ENCODE assay signal across 9 cellular contexts in genomic region chr16:67672739-67673662, GRCh38. TPM values are rescaled to one million over a fixed set of nuclear protein-coding genes. Genes with fewer than 3 reads are reported as not detected.
A peak's percentile ranks its signal among the peaks of the same experiment; 100 is the strongest.
DNase-seq lines count a peak whose midpoint lies in the region; ATAC-seq and TF ChIP-seq lines count a peak whose summit lies in the region.
"Had no signal": no experiment of that assay in that cellular context is flagged by ENCODE, and none has a peak within 500 bp of the region (broad histone marks: within the 10 kb centered on the region; RNA-seq: fewer than 3 reads in every experiment).

No MANE protein-coding gene starts in this region.

- in situ Hi-C loops in HAP-1 (cut with MboI; ENCODE audit: low sequenced_read_pairs) = loop anchor here (10.0 kb wide), 1 partner anchor 372 kb away; no protein-coding TSS in a partner anchor

- no peaks in the 10 kb centered on the region for H3K9me3 Mint-ChIP-seq in CD4-positive, alpha-beta T cell

- POLR2A ChIA-PET in CD4-positive, alpha-beta T cell (lab: Charles Lee) = no interaction called here
- POLR2A ChIA-PET in RWPE1 (lab: Yijun Ruan, JAX; ENCODE audit: low non-redundant PET) = no interaction called here

- H3K4me1 ChIP-seq in HAP-1 (peaks cover 3% of the 10 kb centered on the region; the same call in 1 of the 2 replicates), ascending aorta (no peaks in the 10 kb centered on the region), left ventricle myocardium inferior (peaks cover 37% of the 10 kb centered on the region), psoas muscle (peaks cover 14% of the 10 kb centered on the region)

- peak; percentile 20 for ATAC-seq in CD4-positive, alpha-beta T cell (ENCODE audit: poor library complexity)
- ATAC-seq in psoas muscle (peak; percentile 49 to 65 (median 55)), GM21367 (IDR thresholded peaks at IDR 0.05; ENCODE audit: unreplicated experiment) (no peak), GM18505 (IDR thresholded peaks at IDR 0.05; ENCODE audit: unreplicated experiment) (no peak)

- no peaks in the 10 kb centered on the region for H3K9me3 ChIP-seq in CD4-positive, alpha-beta T cell (ENCODE audit: control insufficient read depth, low read length)
- H3K9me3 ChIP-seq in HAP-1 (no peaks in the 10 kb centered on the region), ascending aorta (no peaks in the 10 kb centered on the region), left ventricle myocardium inferior (replicated peaks) (no peaks in the 10 kb centered on the region), psoas muscle (no peaks in the 10 kb centered on the region)
- H3K9me3 ChIP-seq: SJSA1 had no signal

- DNase-seq in CD4-positive, alpha-beta T cell = peak in 8 of 10 experiments; percentile 31 to 52 (median 44)
- DNase-seq in HAP-1 (ENCODE audit: low spot score in 2 of 2) (peak; percentile 36 to 85), RWPE1 (ENCODE audit: low spot score) (peak; percentile 64), ascending aorta (ENCODE audit: low spot score in 2 of 2) (peak in 1 of 2 donors; percentile 78), left ventricle myocardium inferior (peak; percentile 65), psoas muscle (peak; percentile 72 to 82)

- H3K4me3 ChIP-seq in HAP-1 (no peak overlapping the region), ascending aorta (no peak overlapping the region), left ventricle myocardium inferior (peak overlapping the region; percentile 23), psoas muscle (no peak overlapping the region)
- H3K4me3 ChIP-seq: SJSA1 had no signal

- H3K27me3 Mint-ChIP-seq in CD4-positive, alpha-beta T cell = no peaks in the 10 kb centered on the region

- H3K36me3 Mint-ChIP-seq in CD4-positive, alpha-beta T cell (ENCODE audit: low read depth) = no peaks in the 10 kb centered on the region

- H3K4me1 Mint-ChIP-seq in CD4-positive, alpha-beta T cell (ENCODE audit: low read depth) = peaks cover 7% of the 10 kb centered on the region

- CTCF ChIA-PET in CD4-positive, alpha-beta T cell (lab: Charles Lee) = interaction anchor here (0.5 to 2.3 kb wide), 12 partner anchors 9 to 368 kb away, joined by 3 to 18 read pairs (median 4); partner anchors contain the start of gene CARMIL2
- CTCF ChIA-PET in RWPE1 (lab: Yijun Ruan, JAX) = interaction anchor here (0.6 to 3.5 kb wide), 17 partner anchors 9 to 521 kb away, joined by 3 to 17 read pairs (median 4); partner anchors contain the start of gene NRN1L

- H3K4me3 Mint-ChIP-seq in CD4-positive, alpha-beta T cell = no peak overlapping the region

- no peak overlapping the region for H3K27ac Mint-ChIP-seq in CD4-positive, alpha-beta T cell

- TF ChIP-seq CTCF in CD4-positive, alpha-beta T cell (IDR thresholded peaks at IDR 0.05) = peak; percentile 64
- TF ChIP-seq CTCF in RWPE1 (conservative IDR thresholded peaks at IDR 0.05; ENCODE audit: low read depth) (peak; percentile 59), ascending aorta (IDR thresholded peaks at IDR 0.05) (peak; percentile 37 to 51 (median 50)), left ventricle myocardium inferior (IDR thresholded peaks at IDR 0.05; ENCODE audit: borderline replicate concordance) (peak; percentile 81), psoas muscle (IDR thresholded peaks at IDR 0.05) (peak; percentile 71)

- whole genome bisulfite sequencing in psoas muscle, 3 donors = 42 to 51% (median 48%) methylated on average over 13 of the region's 13 CpGs

- no peak for TF ChIP-seq POLR2A in GM18505 (IDR thresholded peaks at IDR 0.05; ENCODE audit: borderline replicate concordance, extremely low read depth, insufficient read depth, insufficient read length)

- no peaks in the 10 kb centered on the region for H3K36me3 ChIP-seq in HAP-1 (replicated peaks)
- H3K36me3 ChIP-seq in ascending aorta = peaks cover 0 to 2% of the 10 kb centered on the region in 2 donors
- H3K36me3 ChIP-seq in left ventricle myocardium inferior = no peaks in the 10 kb centered on the region
- peaks cover 0 to 7% of the 10 kb centered on the region in 2 donors for H3K36me3 ChIP-seq in psoas muscle (ENCODE audit: insufficient read depth in 1 of 2, low read depth in 1 of 2)
- H3K36me3 ChIP-seq: SJSA1 had no signal

- H3K27ac ChIP-seq in CD4-positive, alpha-beta T cell (ENCODE audit: low read depth, low read length) = no peak overlapping the region
- peak overlapping the region; percentile 60 for H3K27ac ChIP-seq in RWPE1
- H3K27ac ChIP-seq in ascending aorta = peak overlapping the region; percentile 31 to 82
- peak overlapping the region; percentile 87 for H3K27ac ChIP-seq in left ventricle myocardium inferior (replicated peaks)
- H3K27ac ChIP-seq in psoas muscle = peak overlapping the region; percentile 69
- H3K27ac ChIP-seq: SJSA1 had no signal

- intact Hi-C loops in CD4-positive, alpha-beta T cell (cut with DNase I, micrococcal nuclease) = loop anchor here in 1 of 2 experiments (2.0 kb wide), 1 partner anchor 256 kb away; no protein-coding TSS in a partner anchor
- intact Hi-C loops in ascending aorta (cut with DNase I) (no loop called here), left ventricle myocardium inferior (cut with micrococcal nuclease) (loop anchor here (10.0 kb wide), 1 partner anchor 132 kb away; the partner anchor contains the start of genes RANBP10 and TSNAXIP1), psoas muscle (cut with DNase I) (loop anchor here (2.0 to 10.0 kb wide), 6 partner anchors 44 to 372 kb away; partner anchors contain the start of genes RANBP10 (in 2 of the 2), TSNAXIP1 (in 2 of the 2), DDX28 (in 1 of the 2) and DUS2 (in 1 of the 2))

- no peaks in the 10 kb centered on the region for H3K27me3 ChIP-seq in CD4-positive, alpha-beta T cell (ENCODE audit: control insufficient read depth, insufficient read depth, low read length)
- H3K27me3 ChIP-seq in HAP-1 (ENCODE audit: low read depth) (no peaks in the 10 kb centered on the region), ascending aorta (no peaks in the 10 kb centered on the region), left ventricle myocardium inferior (ENCODE audit: low read depth) (no peaks in the 10 kb centered on the region), psoas muscle (ENCODE audit: insufficient read depth in 3 of 3, low read length in 2 of 3) (no peaks in the 10 kb centered on the region)
- H3K27me3 ChIP-seq: SJSA1 had no signal

RNA-seq across cellular contexts. Expression of gene C16orf86, which starts 6.4 kb away (rescaled TPM):
- total RNA-seq in CD4-positive, alpha-beta T cell = 1 to 10 TPM; 2.0 to 2.4 TPM
- total RNA-seq in ascending aorta (1.6 TPM), left ventricle myocardium inferior (2.9 TPM), psoas muscle (1 to 10 TPM; 5.1 to 7.3 (median 5.9) TPM)
- polyA plus RNA-seq in psoas muscle = 1 to 10 TPM; 2.6 to 6.5 (median 4.5) TPM

RNA-seq across cellular contexts. Expression of gene ENKD1, which starts 6.5 kb away (rescaled TPM):
- 1 to 10 TPM; 2.0 to 3.5 TPM for total RNA-seq in CD4-positive, alpha-beta T cell
- total RNA-seq in ascending aorta (42.5 TPM), left ventricle myocardium inferior (9.6 TPM), psoas muscle (1 to 10 TPM; 6.5 to 7.6 (median 7.1) TPM)
- 10 to 100 TPM; 17.5 to 20.7 (median 19.2) TPM for polyA plus RNA-seq in psoas muscle

RNA-seq across cellular contexts. Expression of gene PARD6A, which starts 12.2 kb away (rescaled TPM):
- 1 to 10 TPM; 4.5 to 4.7 TPM for total RNA-seq in CD4-positive, alpha-beta T cell
- total RNA-seq in ascending aorta = 8.4 TPM
- total RNA-seq in left ventricle myocardium inferior = 3.4 TPM
- 1 to 10 TPM; 4.9 to 6.8 (median 5.9) TPM for total RNA-seq in psoas muscle
- polyA plus RNA-seq in psoas muscle = 10 to 100 TPM in 1 of 3 donors, 1 to 10 TPM in 2; 8.0 to 11.0 (median 9.9) TPM

RNA-seq across cellular contexts. Expression of gene ACD, which starts 12.9 kb away (rescaled TPM):
- 10 to 100 TPM; 21.6 to 26.0 TPM for total RNA-seq in CD4-positive, alpha-beta T cell
- total RNA-seq in ascending aorta (14.5 TPM), left ventricle myocardium inferior (7.1 TPM), psoas muscle (10 to 100 TPM in 1 of 4 donors, 1 to 10 TPM in 3; 4.9 to 10.2 (median 7.4) TPM)
- 10 to 100 TPM in 2 of 3 donors, 1 to 10 TPM in 1; 8.9 to 16.7 (median 12.6) TPM for polyA plus RNA-seq in psoas muscle

RNA-seq across cellular contexts. Expression of gene CARMIL2, which starts 28.1 kb away (rescaled TPM):
- 100 to 1,000 TPM; 147 to 148 TPM for total RNA-seq in CD4-positive, alpha-beta T cell
- total RNA-seq in ascending aorta (1.9 TPM), left ventricle myocardium inferior (0.58 TPM), psoas muscle (1 to 10 TPM in 1 of 4 donors, under 1 TPM in 2, not detected in 1; 0.59 to 1.1 (median 0.63) TPM)
- under 1 TPM; 0.17 to 0.46 (median 0.30) TPM for polyA plus RNA-seq in psoas muscle

Comparison
In these comparisons a context has a peak if more than half of its experiments do, and no peak if none do; other contexts are left out.
1. ATAC-seq: peak in CD4-positive, alpha-beta T cell (single experiment) and psoas muscle (4 of 4); none in GM21367 (single experiment) and GM18505 (single experiment).
2. Peak in every context shown above with its lines, with median percentiles within 50 percentile points of each other: CTCF ChIP-seq.